In genomic region chr1:84478876-84479868, GRCh38 we compare ENCODE assay signal across 8 cellular contexts. TPM values are rescaled to one million over a fixed set of nuclear protein-coding genes. Genes with fewer than 3 reads are reported as not detected.
DNase-seq lines count a peak whose midpoint lies in the region; ATAC-seq and TF ChIP-seq lines count a peak whose summit lies in the region.

RPF1 (plus strand) TSS chr1:84479266; CDS start chr1:84479282, 16 bp downstream.

- peak within 1 kb of the TSS; percentile 75 for H3K4me3 ChIP-seq in AG10803 (ENCODE audit: low read length)
- H3K4me3 ChIP-seq in kidney epithelial cell (ENCODE audit: low read depth, low read length) = peak within 1 kb of the TSS; percentile 85

- H3K27me3 ChIP-seq in kidney epithelial cell (ENCODE audit: control insufficient read depth, insufficient read depth, low read length) = no peaks in the 10 kb centered on the region

- H3K36me3 ChIP-seq in kidney epithelial cell (ENCODE audit: control insufficient read depth, insufficient read depth, low read length) = no peaks in the 10 kb centered on the region

- ATAC-seq in GM19023 (IDR thresholded peaks at IDR 0.05; ENCODE audit: unreplicated experiment) = peak; percentile 98
- ATAC-seq in HG03280 (IDR thresholded peaks at IDR 0.05; ENCODE audit: unreplicated experiment) = peak; percentile 95

- DNase-seq in AG10803 (ENCODE audit: low read depth) (peak; percentile 80), NCI-H345 (lab: John Stamatoyannopoulos, UW) (peak; percentile 76), cerebellum (ENCODE audit: low spot score) (peak; percentile 69), kidney epithelial cell (ENCODE audit: low read depth) (peak; percentile 32)
- peak; percentile 69 for DNase-seq in activated CD4-positive, alpha-beta T cell treated with anti-CD3 and anti-CD28 coated beads for 1 hour
- peak; percentile 86 for DNase-seq in stimulated activated CD4-positive, alpha-beta T cell treated with anti-CD3 and anti-CD28 coated beads, Interleukin-15, amount 100 ng/mL, for 24 hours

- TF ChIP-seq CTCF in AG10803 (conservative IDR thresholded peaks at IDR 0.05; ENCODE audit: low read length) (0 out of 2 replicates have a peak, but pooled peaks have one; percentile 5), kidney epithelial cell (IDR thresholded peaks at IDR 0.05; ENCODE audit: insufficient read depth, low read length, poor library complexity, severe bottlenecking) (no peak)

RNA-seq across cellular contexts. Expression of gene RPF1, which starts in this region (rescaled TPM):
- total RNA-seq in cerebellum (17.5 TPM), kidney epithelial cell (55.7 and 65.4 TPM in 2 replicates)

Comparison
In these comparisons a context has a peak if more than half of its experiments do, and no peak if none do; other contexts are left out.
1. Peak in every context shown above with its lines: DNase-seq, ATAC-seq and H3K4me3 ChIP-seq.
2. DNase-seq: peak in every context shown above with its lines; median percentile 86 in stimulated activated CD4-positive, alpha-beta T cell treated with anti-CD3 and anti-CD28 coated beads, Interleukin-15, amount 100 ng/mL, for 24 hours; 80 in AG10803; 76 in NCI-H345; 69 in activated CD4-positive, alpha-beta T cell treated with anti-CD3 and anti-CD28 coated beads for 1 hour; 69 in cerebellum; 32 in kidney epithelial cell.